In genomic region chr21:15826147-15826780, GRCh38 we compare ENCODE assay signal across 8 cellular contexts.
A peak's percentile ranks its signal among the peaks of the same experiment; 100 is the strongest.
DNase-seq lines count a peak whose midpoint lies in the region; ATAC-seq and TF ChIP-seq lines count a peak whose summit lies in the region.

No MANE protein-coding gene starts in this region.

- H3K4me3 ChIP-seq in left ventricle myocardium inferior (peak overlapping the region; percentile 14), skeletal muscle tissue (ENCODE audit: low read length in 3 of 3) (peak overlapping the region in 2 of 3 donors; percentile 7 to 32)

- H3K27ac Mint-ChIP-seq in activated CD4-positive, alpha-beta T cell treated with anti-CD3 and anti-CD28 coated beads, Interleukin-2, amount 10 ng/mL, durations not matched to agents 24 days and 14 days: no peak overlapping the region

- H3K4me1 ChIP-seq in left ventricle myocardium inferior (peaks cover 50% of the 10 kb centered on the region), skeletal muscle tissue (ENCODE audit: control insufficient read depth in 3 of 3, insufficient read depth in 3 of 3, low read length in 3 of 3) (peaks cover 4 to 12% (median 6%) of the 10 kb centered on the region in 3 donors)

- peaks cover 32% of the 10 kb centered on the region for H3K36me3 Mint-ChIP-seq in activated CD4-positive, alpha-beta T cell treated with anti-CD3 and anti-CD28 coated beads, Interleukin-2, amount 10 ng/mL, durations not matched to agents 24 days and 14 days (ENCODE audit: low read depth)

- intact Hi-C loops in activated CD4-positive, alpha-beta T cell treated with anti-CD3 and anti-CD28 coated beads, Interleukin-2, amount 10 ng/mL, durations not matched to agents 24 days and 14 days (cut with micrococcal nuclease): loop anchor here (2.0 to 10.0 kb wide), 2 partner anchors 97 to 171 kb away; partner anchors contain the start of gene USP25
- intact Hi-C loops in left ventricle myocardium inferior (cut with micrococcal nuclease): no loop called here

- ATAC-seq in GM19452 (IDR thresholded peaks at IDR 0.05; ENCODE audit: unreplicated experiment): peak; percentile 56

- H3K36me3 ChIP-seq in left ventricle myocardium inferior (peaks cover 14% of the 10 kb centered on the region), skeletal muscle tissue (ENCODE audit: control insufficient read depth in 3 of 3, insufficient read depth in 3 of 3, low read length in 3 of 3) (peaks cover 0 to 5% (median under 1%) of the 10 kb centered on the region in 3 donors)

- H3K9me3 ChIP-seq in left ventricle myocardium inferior (replicated peaks) (no peaks in the 10 kb centered on the region), skeletal muscle tissue (ENCODE audit: control insufficient read depth in 3 of 3, low read length in 3 of 3) (no peaks in the 10 kb centered on the region)

- H3K27ac ChIP-seq in left ventricle myocardium inferior (replicated peaks) (peak overlapping the region; percentile 67), skeletal muscle tissue (ENCODE audit: low read depth, low read length) (peak overlapping the region; percentile 95)

- H3K9ac ChIP-seq in skeletal muscle tissue (ENCODE audit: low read depth in 1 of 3, low read length in 3 of 3): peak overlapping the region; percentile 59 to 78 (median 75)

- no peak overlapping the region for H3K4me3 Mint-ChIP-seq in activated CD4-positive, alpha-beta T cell treated with anti-CD3 and anti-CD28 coated beads, Interleukin-2, amount 10 ng/mL, durations not matched to agents 24 days and 14 days

- H3K27me3 Mint-ChIP-seq in activated CD4-positive, alpha-beta T cell treated with anti-CD3 and anti-CD28 coated beads, Interleukin-2, amount 10 ng/mL, durations not matched to agents 24 days and 14 days: no peaks in the 10 kb centered on the region

- DNase-seq in NCI-H2171 treated with DMSO at 0.1 percent for 48 hours (lab: John Stamatoyannopoulos, UW) (peak; percentile 46), NCI-H2171 (lab: John Stamatoyannopoulos, UW) (no peak), Kasumi-1 (lab: John Stamatoyannopoulos, UW) (peak; percentile 42 to 62), left ventricle myocardium inferior (no peak), NCI-H774 (lab: John Stamatoyannopoulos, UW) (no peak)
- DNase-seq in activated CD4-positive, alpha-beta T cell treated with anti-CD3 and anti-CD28 coated beads, Interleukin-2, amount 10 ng/mL, durations not matched to agents 24 days and 14 days: peak; percentile 77

- no peaks in the 10 kb centered on the region for H3K9me3 Mint-ChIP-seq in activated CD4-positive, alpha-beta T cell treated with anti-CD3 and anti-CD28 coated beads, Interleukin-2, amount 10 ng/mL, durations not matched to agents 24 days and 14 days

- peaks cover 14% of the 10 kb centered on the region for H3K4me1 Mint-ChIP-seq in activated CD4-positive, alpha-beta T cell treated with anti-CD3 and anti-CD28 coated beads, Interleukin-2, amount 10 ng/mL, durations not matched to agents 24 days and 14 days

- H3K27me3 ChIP-seq in left ventricle myocardium inferior (ENCODE audit: low read depth): no peaks in the 10 kb centered on the region
- no peaks in the 10 kb centered on the region for H3K27me3 ChIP-seq in skeletal muscle tissue (ENCODE audit: control insufficient read depth in 3 of 3, insufficient read depth in 3 of 3, low read length in 3 of 3)

- peak; percentile 68 for TF ChIP-seq CTCF in left ventricle myocardium inferior (IDR thresholded peaks at IDR 0.05; ENCODE audit: borderline replicate concordance)

Comparison
In these comparisons a context has a peak if more than half of its experiments do, and no peak if none do; other contexts are left out.
1. DNase-seq: peak in NCI-H2171 treated with DMSO at 0.1 percent for 48 hours (single experiment), Kasumi-1 (2 of 2) and activated CD4-positive, alpha-beta T cell treated with anti-CD3 and anti-CD28 coated beads, Interleukin-2, amount 10 ng/mL, durations not matched to agents 24 days and 14 days (single experiment); none in NCI-H2171 (single experiment), left ventricle myocardium inferior (single experiment) and NCI-H774 (single experiment).